Comparison of ENCODE assay signal across 33 cellular contexts in the genomic region with DNA sequence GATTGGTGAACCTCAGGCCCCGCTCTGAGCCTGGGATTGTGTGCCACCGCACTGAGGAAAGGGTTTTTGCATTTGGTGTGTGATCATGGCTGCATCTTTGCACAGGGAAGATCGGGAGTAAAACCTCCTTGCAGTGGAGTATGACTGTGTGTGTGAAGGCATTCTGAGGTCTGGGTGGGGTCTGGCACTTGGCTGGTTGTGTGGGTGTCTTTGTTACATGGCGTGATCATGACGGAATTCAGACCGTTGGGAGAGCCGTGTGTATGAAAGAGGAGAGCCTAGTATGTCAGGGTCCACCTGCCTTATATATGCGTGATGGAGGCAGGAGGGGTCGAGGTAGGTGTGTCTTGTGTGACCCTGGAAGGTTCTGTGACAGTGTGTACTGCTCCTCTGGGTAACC. TPM values are rescaled to one million over a fixed set of nuclear protein-coding genes. Genes with fewer than 3 reads are reported as not detected.
DNase-seq lines count a peak whose midpoint lies in the region; ATAC-seq, FAIRE-seq and TF ChIP-seq lines count a peak whose summit lies in the region.
"Had no signal": no experiment of that assay in that cellular context is flagged by ENCODE, and none has a peak within 500 bp of the region (broad histone marks: within the 10 kb centered on the region; RNA-seq: fewer than 3 reads in every experiment).

No MANE protein-coding gene starts in this region.

- WGBS in HepG2 (ENCODE audit: low lambda C conversion rate) = 6% methylated on average over 7 of the region's 9 CpGs
- 45% methylated on average over 7 of the region's 9 CpGs for WGBS in right lobe of liver (ENCODE audit: insufficient coverage, low coverage, low lambda C conversion rate, missing lambda C conversion rate)
- 32% methylated on average over 9 of the region's 9 CpGs for whole genome bisulfite sequencing in mammary epithelial cell (ENCODE audit: low coverage, missing lambda C conversion rate)

- peaks cover 50% of the 10 kb centered on the region for H3K27me3 Mint-ChIP-seq in neural progenitor cell (ENCODE audit: insufficient read depth, low read depth)

- no peak overlapping the region for H2AFZ ChIP-seq in HepG2 (ENCODE audit: low read length)
- peak overlapping the region; percentile 31 for H2AFZ ChIP-seq in mammary epithelial cell (ENCODE audit: low read depth, low read length)
- H2AFZ ChIP-seq in neural progenitor cell (replicated peaks) = no peak overlapping the region

- in situ Hi-C loops in HepG2 (cut with HindIII; ENCODE audit: extremely low pct_ligation_motif_present, low pct_unique_long_range_greater_than_20kb) (no loop called here), mammary epithelial cell (cut with MboI; ENCODE audit: low sequenced_read_pairs in 2 of 2) (no loop called here)

- BruUV-seq in HepG2 (replicated peaks; lab: Mats Ljungman, UMichigan) = no TSS peak
- no TSS peak for BruUV-seq in mammary epithelial cell (replicated peaks; lab: Mats Ljungman, UMichigan)

- H3K27ac Mint-ChIP-seq in neural progenitor cell = no peak overlapping the region
- H3K27ac Mint-ChIP-seq: activated B cell treated with CpG ODN at 0.5 μM for 24 hours; activated naive CD8-positive, alpha-beta T cell treated with anti-CD3 and anti-CD28 coated beads for 36 hours; activated T-cell treated with anti-CD3 and anti-CD28 coated beads, Interleukin-2, amount 50 U/mL, for 24 hours; CD4-positive, CD25-positive, alpha-beta regulatory T cell had no signal

- H3F3A ChIP-seq in neural progenitor cell (ENCODE audit: low read depth) = peaks cover 15% of the 10 kb centered on the region

- no peak for FAIRE-seq in HepG2 (lab: Jason Lieb, UNC)
- FAIRE-seq: colon, endothelial cell of umbilical vein, GM18507, GM19239 had no signal

- peak overlapping the region; percentile 14; the same call in 1 of the 2 replicates for H3K4me2 ChIP-seq in HepG2 (ENCODE audit: low read depth, low read length)
- peak overlapping the region; percentile 57 for H3K4me2 ChIP-seq in mammary epithelial cell (ENCODE audit: insufficient read depth, low read depth, low read length)
- H3K4me2 ChIP-seq in neural progenitor cell = no peak overlapping the region

- H3K4me1 Mint-ChIP-seq in neural progenitor cell = peaks cover 4% of the 10 kb centered on the region
- H3K4me1 Mint-ChIP-seq: activated naive CD8-positive, alpha-beta T cell treated with anti-CD3 and anti-CD28 coated beads for 36 hours had no signal

- no peak overlapping the region for H3K4me3 ChIP-seq in HepG2 (replicated peaks in 1 of 3; ENCODE audit: insufficient read depth in 1 of 3, low read depth in 2 of 3, low read length in 3 of 3)
- no peak overlapping the region for H3K4me3 ChIP-seq in right lobe of liver
- no peak overlapping the region for H3K4me3 ChIP-seq in mammary epithelial cell (replicated peaks in 1 of 3; ENCODE audit: insufficient read depth in 1 of 3, low read depth in 2 of 3, low read length in 3 of 3)
- no peak overlapping the region for H3K4me3 ChIP-seq in mucosa of descending colon
- H3K4me3 ChIP-seq in neural progenitor cell = no peak overlapping the region
- H3K4me3 ChIP-seq: cardiac muscle cell, skin epidermis, upper lobe of right lung had no signal

- H4K20me1 ChIP-seq in HepG2 (ENCODE audit: insufficient read depth, low read length) (no peaks in the 10 kb centered on the region), mammary epithelial cell (ENCODE audit: insufficient read depth, low read length) (no peaks in the 10 kb centered on the region), neural progenitor cell (ENCODE audit: low read depth) (no peaks in the 10 kb centered on the region)

- no peak overlapping the region for H3K9ac ChIP-seq in HepG2 (ENCODE audit: insufficient read depth, low read depth, low read length)
- no peak overlapping the region for H3K9ac ChIP-seq in mammary epithelial cell (ENCODE audit: insufficient read depth, low read length)
- no peak overlapping the region for H3K9ac ChIP-seq in neural progenitor cell

- H3K27me3 ChIP-seq in HepG2 (ENCODE audit: control insufficient read depth in 1 of 2, insufficient read depth in 2 of 2, low read length in 2 of 2) (peaks cover 2 to 34% of the 10 kb centered on the region in 2 experiments), right lobe of liver (no peaks in the 10 kb centered on the region), mammary epithelial cell (ENCODE audit: insufficient read depth, low read length) (no peaks in the 10 kb centered on the region), neural progenitor cell (peaks cover 57% of the 10 kb centered on the region)
- H3K27me3 ChIP-seq: Peyer's patch had no signal

- DNase-seq in HepG2 (ENCODE audit: low spot score) (no peak), right lobe of liver (no peak), mammary epithelial cell (no peak), mucosa of descending colon (no peak), AG08395 (ENCODE audit: low spot score) (no peak), neural progenitor cell (ENCODE audit: low spot score) (no peak), DMS79 (lab: John Stamatoyannopoulos, UW) (no peak), pons (ENCODE audit: low spot score) (no peak)
- DNase-seq: 8988T; activated B cell treated with CpG ODN at 0.5 μM for 24 hours; activated gamma-delta T cell; activated naive CD8-positive, alpha-beta T cell treated with anti-CD3 and anti-CD28 coated beads for 36 hours; activated T-cell treated with anti-CD3 and anti-CD28 coated beads, Interleukin-2, amount 50 U/mL, for 24 hours; anterior cingulate cortex; CD4-positive, CD25-positive, alpha-beta regulatory T cell; EL; Karpas-422; mesenchymal stem cell; naive thymus-derived CD4-positive, alpha-beta T cell; NCI-H1436 treated with DMSO at 0.1 percent for 48 hours; NCI-H345; nucleus accumbens; SIG-M5; stimulated activated naive CD4-positive, alpha-beta T cell; upper lobe of right lung had no signal

- no peak overlapping the region for H3K27ac ChIP-seq in HepG2 (ENCODE audit: extremely low read length, insufficient read depth, low read length)
- no peak overlapping the region for H3K27ac ChIP-seq in right lobe of liver
- H3K27ac ChIP-seq in mammary epithelial cell (ENCODE audit: insufficient read depth, low read depth, low read length) = no peak overlapping the region
- no peak overlapping the region for H3K27ac ChIP-seq in neural progenitor cell
- H3K27ac ChIP-seq: cardiac muscle cell, upper lobe of right lung had no signal

- no peak for TF ChIP-seq EP300 in HepG2 (IDR thresholded peaks at IDR 0.05; ENCODE audit: low read depth in 2 of 2, low read length in 2 of 2)
- TF ChIP-seq EP300 in HepG2 (CRISPR knock-in tag; IDR thresholded peaks at IDR 0.05; ENCODE audit: borderline replicate concordance) = no peak

- TF ChIP-seq CTCF in HepG2 (CRISPR knock-in tag; IDR thresholded peaks at IDR 0.05) = no peak
- TF ChIP-seq CTCF in right lobe of liver (IDR thresholded peaks at IDR 0.05) = no peak
- TF ChIP-seq CTCF in mammary epithelial cell (conservative IDR thresholded peaks at IDR 0.05 in 1 of 2, IDR thresholded peaks at IDR 0.05 in 1 of 2; ENCODE audit: extremely low read depth in 1 of 2, insufficient read depth in 1 of 2, low read depth in 1 of 2, low read length in 2 of 2) = no peak
- no peak for TF ChIP-seq CTCF in mucosa of descending colon (IDR thresholded peaks at IDR 0.05)
- no peak for TF ChIP-seq CTCF in neural progenitor cell (IDR thresholded peaks at IDR 0.05)

- peaks cover 10% of the 10 kb centered on the region for H3K36me3 Mint-ChIP-seq in neural progenitor cell

- intact Hi-C loops in HepG2 (cut with micrococcal nuclease; ENCODE audit: unreplicated experiment) (no loop called here), right lobe of liver (cut with DNase I) (loop anchor here in 1 of 2 donors (10.0 kb wide), 1 partner anchor 46 kb away; no protein-coding TSS in a partner anchor), mammary epithelial cell (cut with micrococcal nuclease) (no loop called here), mucosa of descending colon (cut with DNase I, micrococcal nuclease) (no loop called here)

- peaks cover 5% of the 10 kb centered on the region for H3K9me3 Mint-ChIP-seq in neural progenitor cell
- H3K9me3 Mint-ChIP-seq: activated B cell treated with CpG ODN at 0.5 μM for 24 hours had no signal

- no peak for TF ChIP-seq RAD21 in HepG2 (CRISPR knock-in tag; IDR thresholded peaks at IDR 0.05)

- TF ChIP-seq POLR2A in HepG2 (IDR thresholded peaks at IDR 0.05; ENCODE audit: insufficient read depth in 1 of 2, low read depth in 2 of 2, low read length in 2 of 2) (no peak), right lobe of liver (IDR thresholded peaks at IDR 0.05) (no peak)

- dilution Hi-C loops in mammary epithelial cell (cut with HindIII; ENCODE audit: low sequenced_read_pairs) = no loop called here

- H3K79me2 ChIP-seq in HepG2 (ENCODE audit: insufficient read depth, low read length) (no peaks in the 10 kb centered on the region), mammary epithelial cell (ENCODE audit: insufficient read depth, low read length) (no peaks in the 10 kb centered on the region), neural progenitor cell (ENCODE audit: low read depth) (no peaks in the 10 kb centered on the region)

- ATAC-seq in HepG2 (no peak; the same call in 2 of the 3 replicates), right lobe of liver (no peak), mucosa of descending colon (peak; percentile 1)
- ATAC-seq: left lobe of liver; naive thymus-derived CD4-positive, alpha-beta T cell; upper lobe of right lung had no signal

- peaks cover 8% of the 10 kb centered on the region for H3K9me3 ChIP-seq in HepG2 (ENCODE audit: low read length)
- no peaks in the 10 kb centered on the region for H3K9me3 ChIP-seq in right lobe of liver
- no peaks in the 10 kb centered on the region for H3K9me3 ChIP-seq in mammary epithelial cell (replicated peaks; ENCODE audit: insufficient read depth, low read length)
- no peaks in the 10 kb centered on the region for H3K9me3 ChIP-seq in mucosa of descending colon
- H3K9me3 ChIP-seq in neural progenitor cell (ENCODE audit: low read depth) = no peaks in the 10 kb centered on the region
- H3K9me3 ChIP-seq: upper lobe of right lung had no signal

- H3K4me1 ChIP-seq in HepG2 (ENCODE audit: insufficient read depth, low read length) = peaks cover 21% of the 10 kb centered on the region
- no peaks in the 10 kb centered on the region for H3K4me1 ChIP-seq in right lobe of liver
- peaks cover 17% of the 10 kb centered on the region for H3K4me1 ChIP-seq in mammary epithelial cell (ENCODE audit: insufficient read depth, low read length)
- H3K4me1 ChIP-seq in mucosa of descending colon (ENCODE audit: low read depth) = peaks cover 13% of the 10 kb centered on the region
- peaks cover 8% of the 10 kb centered on the region for H3K4me1 ChIP-seq in neural progenitor cell

- no peak overlapping the region for H3K4me3 Mint-ChIP-seq in neural progenitor cell
- H3K4me3 Mint-ChIP-seq: activated B cell treated with CpG ODN at 0.5 μM for 24 hours; activated naive CD8-positive, alpha-beta T cell treated with anti-CD3 and anti-CD28 coated beads for 36 hours; activated T-cell treated with anti-CD3 and anti-CD28 coated beads, Interleukin-2, amount 50 U/mL, for 24 hours; CD4-positive, CD25-positive, alpha-beta regulatory T cell; naive thymus-derived CD4-positive, alpha-beta T cell had no signal

- peaks cover 10 to 20% of the 10 kb centered on the region in 2 experiments for H3K36me3 ChIP-seq in HepG2 (replicated peaks in 1 of 2; ENCODE audit: control insufficient read depth in 1 of 2, insufficient read depth in 2 of 2, low read length in 2 of 2)
- peaks cover 0 to 9% (median 0%) of the 10 kb centered on the region in 4 donors for H3K36me3 ChIP-seq in right lobe of liver
- H3K36me3 ChIP-seq in mammary epithelial cell (ENCODE audit: insufficient read depth, low read length) = peaks cover 4% of the 10 kb centered on the region
- H3K36me3 ChIP-seq in mucosa of descending colon (ENCODE audit: low read depth) = no peaks in the 10 kb centered on the region
- no peaks in the 10 kb centered on the region for H3K36me3 ChIP-seq in neural progenitor cell

- POLR2A ChIA-PET in HepG2 (lab: Yijun Ruan, JAX) = no interaction called here

- CTCF ChIA-PET in HepG2 (lab: Yijun Ruan, JAX; ENCODE audit: low intra/inter-chr PET ratio, low total read pairs) (no interaction called here), mammary epithelial cell (lab: Charles Lee; ENCODE audit: low non-redundant PET) (no interaction called here)

RNA-seq across cellular contexts. Expression of a gene that starts 0.7 kb away (rescaled TPM):
- total RNA-seq in HepG2 (2016; rRNA removed; fragmentation: Illumina TruSeq; extraction: Trizol) = not detected in 2 replicates
- total RNA-seq in HepG2 (2016; cell fraction: cytosol; rRNA removed; fragmentation: Illumina TruSeq; extraction: Trizol; ENCODE audit: low read depth) = 0.10 TPM in 1 of 2 replicates, not detected in the other
- not detected in 2 replicates for total RNA-seq in HepG2 (2016; cell fraction: insoluble cytoplasmic fraction; rRNA removed; fragmentation: Illumina TruSeq; extraction: Trizol)
- not detected in 2 replicates for total RNA-seq in HepG2 (2016; cell fraction: membrane; rRNA removed; fragmentation: Illumina TruSeq; extraction: Trizol)
- total RNA-seq in HepG2 (2016; cell fraction: nucleus; rRNA removed; fragmentation: Illumina TruSeq; extraction: Trizol) = not detected in 2 replicates
- not detected in 2 replicates for polyA plus RNA-seq in HepG2 (2011; rRNA removed)
- polyA plus RNA-seq in HepG2 (2011; cell fraction: cytosol; rRNA removed) = not detected in 2 replicates
- polyA plus RNA-seq in HepG2 (2011; cell fraction: nucleus; rRNA removed) = 0.08 TPM in 1 of 2 replicates, not detected in the other
- not detected in 2 replicates for polyA plus RNA-seq in HepG2 (2012)
- polyA plus RNA-seq in HepG2 (2016; cell fraction: cytosol; fragmentation: Illumina TruSeq; extraction: Trizol; ENCODE audit: low read depth) = not detected in 2 replicates
- polyA plus RNA-seq in HepG2 (2016; cell fraction: insoluble cytoplasmic fraction; fragmentation: Illumina TruSeq; extraction: Trizol; ENCODE audit: low read depth) = not detected in 2 replicates
- not detected in 2 replicates for polyA plus RNA-seq in HepG2 (2016; cell fraction: membrane; fragmentation: Illumina TruSeq; extraction: Trizol; ENCODE audit: low read depth)
- not detected in 2 replicates for polyA plus RNA-seq in HepG2 (2016; cell fraction: nucleus; fragmentation: Illumina TruSeq; extraction: Trizol; ENCODE audit: insufficient read depth, low read depth)
- polyA minus RNA-seq in HepG2 (2011; rRNA and poly(A)+ RNA removed; ENCODE audit: low replicate concordance) = not detected in 2 replicates
- polyA minus RNA-seq in HepG2 (2011; cell fraction: cytosol; rRNA and poly(A)+ RNA removed) = not detected in 2 replicates
- polyA minus RNA-seq in HepG2 (2011; cell fraction: nucleus; rRNA and poly(A)+ RNA removed) = not detected in 2 replicates
- not detected for total RNA-seq in right lobe of liver
- total RNA-seq in mammary epithelial cell = under 1 TPM in 1 of 2 donors, not detected in 1; 0.50 TPM
- polyA plus RNA-seq in mammary epithelial cell = 0.12 TPM
- 1.5 TPM for polyA minus RNA-seq in mammary epithelial cell
- total RNA-seq in mucosa of descending colon = 100 to 1,000 TPM in 1 of 3 donors, 10 to 100 TPM in 2; 29.0 to 167 (median 32.2) TPM
- total RNA-seq in neural progenitor cell (ENCODE audit: low replicate concordance) = not detected in 2 replicates
- total RNA-seq: activated B cell treated with CpG ODN at 0.5 μM for 24 hours; activated naive CD8-positive, alpha-beta T cell treated with anti-CD3 and anti-CD28 coated beads for 36 hours; cardiac muscle cell; CD4-positive, CD25-positive, alpha-beta regulatory T cell; endothelial cell of umbilical vein; left lobe of liver; naive thymus-derived CD4-positive, alpha-beta T cell; upper lobe of right lung had no signal
- polyA plus RNA-seq: cardiac muscle cell; CD4-positive, CD25-positive, alpha-beta regulatory T cell; endothelial cell of umbilical vein; naive thymus-derived CD4-positive, alpha-beta T cell had no signal

RNA-seq across cellular contexts. Expression of a gene that starts 13.6 kb away (rescaled TPM):
- 51.5 and 57.7 TPM in 2 replicates for total RNA-seq in HepG2 (2016; rRNA removed; fragmentation: Illumina TruSeq; extraction: Trizol)
- 38.1 and 40.8 TPM in 2 replicates for total RNA-seq in HepG2 (2016; cell fraction: cytosol; rRNA removed; fragmentation: Illumina TruSeq; extraction: Trizol; ENCODE audit: low read depth)
- total RNA-seq in HepG2 (2016; cell fraction: insoluble cytoplasmic fraction; rRNA removed; fragmentation: Illumina TruSeq; extraction: Trizol) = 47.8 and 67.8 TPM in 2 replicates
- total RNA-seq in HepG2 (2016; cell fraction: membrane; rRNA removed; fragmentation: Illumina TruSeq; extraction: Trizol) = 42.5 and 45.5 TPM in 2 replicates
- 20.5 and 30.0 TPM in 2 replicates for total RNA-seq in HepG2 (2016; cell fraction: nucleus; rRNA removed; fragmentation: Illumina TruSeq; extraction: Trizol)
- polyA plus RNA-seq in HepG2 (2011; rRNA removed) = 59.4 and 67.5 TPM in 2 replicates
- polyA plus RNA-seq in HepG2 (2011; cell fraction: cytosol; rRNA removed) = 53.8 and 70.0 TPM in 2 replicates
- polyA plus RNA-seq in HepG2 (2011; cell fraction: nucleus; rRNA removed) = 42.4 and 59.2 TPM in 2 replicates
- polyA plus RNA-seq in HepG2 (2012) = 26.3 and 37.0 TPM in 2 replicates
- 38.9 and 39.2 TPM in 2 replicates for polyA plus RNA-seq in HepG2 (2016; cell fraction: cytosol; fragmentation: Illumina TruSeq; extraction: Trizol; ENCODE audit: low read depth)
- 52.9 and 54.2 TPM in 2 replicates for polyA plus RNA-seq in HepG2 (2016; cell fraction: insoluble cytoplasmic fraction; fragmentation: Illumina TruSeq; extraction: Trizol; ENCODE audit: low read depth)
- polyA plus RNA-seq in HepG2 (2016; cell fraction: membrane; fragmentation: Illumina TruSeq; extraction: Trizol; ENCODE audit: low read depth) = 39.6 and 39.8 TPM in 2 replicates
- polyA plus RNA-seq in HepG2 (2016; cell fraction: nucleus; fragmentation: Illumina TruSeq; extraction: Trizol; ENCODE audit: insufficient read depth, low read depth) = 50.5 and 50.9 TPM in 2 replicates
- 45.5 and 170 TPM in 2 replicates for polyA minus RNA-seq in HepG2 (2011; rRNA and poly(A)+ RNA removed; ENCODE audit: low replicate concordance)
- polyA minus RNA-seq in HepG2 (2011; cell fraction: cytosol; rRNA and poly(A)+ RNA removed) = 15.5 and 16.4 TPM in 2 replicates
- polyA minus RNA-seq in HepG2 (2011; cell fraction: nucleus; rRNA and poly(A)+ RNA removed) = 11.2 and 13.4 TPM in 2 replicates
- total RNA-seq in right lobe of liver = 10 to 100 TPM; 22.3 to 35.8 (median 25.8) TPM
- total RNA-seq in mammary epithelial cell = 10 to 100 TPM; 64.3 to 74.5 TPM
- polyA plus RNA-seq in mammary epithelial cell = 153 TPM
- 96.3 TPM for polyA minus RNA-seq in mammary epithelial cell
- total RNA-seq in mucosa of descending colon = 10 to 100 TPM; 44.8 to 70.5 (median 50.0) TPM
- 62.9 and 99.6 TPM in 2 replicates for total RNA-seq in neural progenitor cell (ENCODE audit: low replicate concordance)

RNA-seq across cellular contexts. Expression of a gene that starts 16.4 kb away (rescaled TPM):
- total RNA-seq in HepG2 (2016; rRNA removed; fragmentation: Illumina TruSeq; extraction: Trizol) (159 and 179 TPM in 2 replicates), right lobe of liver (100 to 1,000 TPM in 4 of 6 experiments, 10 to 100 TPM in 2; 69.8 to 244 (median 106) TPM), mammary epithelial cell (100 to 1,000 TPM; 102 to 138 TPM), mucosa of descending colon (100 to 1,000 TPM; 122 to 164 (median 146) TPM), neural progenitor cell (ENCODE audit: low replicate concordance) (105 and 194 TPM in 2 replicates)
- 156 and 157 TPM in 2 replicates for total RNA-seq in HepG2 (2016; cell fraction: cytosol; rRNA removed; fragmentation: Illumina TruSeq; extraction: Trizol; ENCODE audit: low read depth)
- total RNA-seq in HepG2 (2016; cell fraction: insoluble cytoplasmic fraction; rRNA removed; fragmentation: Illumina TruSeq; extraction: Trizol) = 154 and 178 TPM in 2 replicates
- total RNA-seq in HepG2 (2016; cell fraction: membrane; rRNA removed; fragmentation: Illumina TruSeq; extraction: Trizol) = 185 and 199 TPM in 2 replicates
- 62.7 and 73.8 TPM in 2 replicates for total RNA-seq in HepG2 (2016; cell fraction: nucleus; rRNA removed; fragmentation: Illumina TruSeq; extraction: Trizol)
- polyA plus RNA-seq in HepG2 (2011; rRNA removed) (160 and 166 TPM in 2 replicates), mammary epithelial cell (170 TPM)
- polyA plus RNA-seq in HepG2 (2011; cell fraction: cytosol; rRNA removed) = 192 and 223 TPM in 2 replicates
- polyA plus RNA-seq in HepG2 (2011; cell fraction: nucleus; rRNA removed) = 109 and 112 TPM in 2 replicates
- 136 and 148 TPM in 2 replicates for polyA plus RNA-seq in HepG2 (2012)
- polyA plus RNA-seq in HepG2 (2016; cell fraction: cytosol; fragmentation: Illumina TruSeq; extraction: Trizol; ENCODE audit: low read depth) = 176 and 190 TPM in 2 replicates
- polyA plus RNA-seq in HepG2 (2016; cell fraction: insoluble cytoplasmic fraction; fragmentation: Illumina TruSeq; extraction: Trizol; ENCODE audit: low read depth) = 222 and 228 TPM in 2 replicates
- polyA plus RNA-seq in HepG2 (2016; cell fraction: membrane; fragmentation: Illumina TruSeq; extraction: Trizol; ENCODE audit: low read depth) = 221 and 223 TPM in 2 replicates
- 208 and 213 TPM in 2 replicates for polyA plus RNA-seq in HepG2 (2016; cell fraction: nucleus; fragmentation: Illumina TruSeq; extraction: Trizol; ENCODE audit: insufficient read depth, low read depth)
- 41.5 and 65.9 TPM in 2 replicates for polyA minus RNA-seq in HepG2 (2011; rRNA and poly(A)+ RNA removed; ENCODE audit: low replicate concordance)
- 36.6 and 38.7 TPM in 2 replicates for polyA minus RNA-seq in HepG2 (2011; cell fraction: cytosol; rRNA and poly(A)+ RNA removed)
- 22.7 and 23.7 TPM in 2 replicates for polyA minus RNA-seq in HepG2 (2011; cell fraction: nucleus; rRNA and poly(A)+ RNA removed)
- 88.9 TPM for polyA minus RNA-seq in mammary epithelial cell

RNA-seq across cellular contexts. Expression of a gene that starts 24.5 kb away (rescaled TPM):
- total RNA-seq in HepG2 (2016; rRNA removed; fragmentation: Illumina TruSeq; extraction: Trizol) (7.3 and 12.9 TPM in 2 replicates), right lobe of liver (10 to 100 TPM; 16.6 to 34.5 (median 17.6) TPM), mammary epithelial cell (10 to 100 TPM; 32.3 to 63.6 TPM), mucosa of descending colon (10 to 100 TPM; 52.2 to 91.9 (median 69.0) TPM), neural progenitor cell (ENCODE audit: low replicate concordance) (14.3 and 25.1 TPM in 2 replicates)
- total RNA-seq in HepG2 (2016; cell fraction: cytosol; rRNA removed; fragmentation: Illumina TruSeq; extraction: Trizol; ENCODE audit: low read depth) = 3.3 and 3.6 TPM in 2 replicates
- 6.4 and 13.9 TPM in 2 replicates for total RNA-seq in HepG2 (2016; cell fraction: insoluble cytoplasmic fraction; rRNA removed; fragmentation: Illumina TruSeq; extraction: Trizol)
- 2.8 and 3.5 TPM in 2 replicates for total RNA-seq in HepG2 (2016; cell fraction: membrane; rRNA removed; fragmentation: Illumina TruSeq; extraction: Trizol)
- 11.6 and 14.2 TPM in 2 replicates for total RNA-seq in HepG2 (2016; cell fraction: nucleus; rRNA removed; fragmentation: Illumina TruSeq; extraction: Trizol)
- polyA plus RNA-seq in HepG2 (2011; rRNA removed) (9.2 and 11.1 TPM in 2 replicates), mammary epithelial cell (21.3 TPM)
- polyA plus RNA-seq in HepG2 (2011; cell fraction: cytosol; rRNA removed) = 4.3 and 4.7 TPM in 2 replicates
- polyA plus RNA-seq in HepG2 (2011; cell fraction: nucleus; rRNA removed) = 77.7 and 77.9 TPM in 2 replicates
- polyA plus RNA-seq in HepG2 (2012) = 15.8 and 16.0 TPM in 2 replicates
- 0.83 and 0.93 TPM in 2 replicates for polyA plus RNA-seq in HepG2 (2016; cell fraction: cytosol; fragmentation: Illumina TruSeq; extraction: Trizol; ENCODE audit: low read depth)
- polyA plus RNA-seq in HepG2 (2016; cell fraction: insoluble cytoplasmic fraction; fragmentation: Illumina TruSeq; extraction: Trizol; ENCODE audit: low read depth) = 5.4 and 6.8 TPM in 2 replicates
- 1.6 and 1.7 TPM in 2 replicates for polyA plus RNA-seq in HepG2 (2016; cell fraction: membrane; fragmentation: Illumina TruSeq; extraction: Trizol; ENCODE audit: low read depth)
- 55.0 and 69.3 TPM in 2 replicates for polyA plus RNA-seq in HepG2 (2016; cell fraction: nucleus; fragmentation: Illumina TruSeq; extraction: Trizol; ENCODE audit: insufficient read depth, low read depth)
- 6.5 and 15.0 TPM in 2 replicates for polyA minus RNA-seq in HepG2 (2011; rRNA and poly(A)+ RNA removed; ENCODE audit: low replicate concordance)
- 3.4 and 5.3 TPM in 2 replicates for polyA minus RNA-seq in HepG2 (2011; cell fraction: cytosol; rRNA and poly(A)+ RNA removed)
- 13.1 and 15.0 TPM in 2 replicates for polyA minus RNA-seq in HepG2 (2011; cell fraction: nucleus; rRNA and poly(A)+ RNA removed)
- 5.7 TPM for polyA minus RNA-seq in mammary epithelial cell

RNA-seq across cellular contexts. Expression of a gene that starts 27.1 kb away (rescaled TPM):
- total RNA-seq in HepG2 (2016; rRNA removed; fragmentation: Illumina TruSeq; extraction: Trizol) = 31.7 and 33.6 TPM in 2 replicates
- total RNA-seq in HepG2 (2016; cell fraction: cytosol; rRNA removed; fragmentation: Illumina TruSeq; extraction: Trizol; ENCODE audit: low read depth) = 8.0 and 12.5 TPM in 2 replicates
- 25.3 and 38.9 TPM in 2 replicates for total RNA-seq in HepG2 (2016; cell fraction: insoluble cytoplasmic fraction; rRNA removed; fragmentation: Illumina TruSeq; extraction: Trizol)
- 11.9 and 12.3 TPM in 2 replicates for total RNA-seq in HepG2 (2016; cell fraction: membrane; rRNA removed; fragmentation: Illumina TruSeq; extraction: Trizol)
- 61.9 and 64.9 TPM in 2 replicates for total RNA-seq in HepG2 (2016; cell fraction: nucleus; rRNA removed; fragmentation: Illumina TruSeq; extraction: Trizol)
- 61.0 and 76.1 TPM in 2 replicates for polyA plus RNA-seq in HepG2 (2011; rRNA removed)
- 38.5 and 42.9 TPM in 2 replicates for polyA plus RNA-seq in HepG2 (2011; cell fraction: cytosol; rRNA removed)
- polyA plus RNA-seq in HepG2 (2011; cell fraction: nucleus; rRNA removed) = 224 and 272 TPM in 2 replicates
- 28.4 and 35.1 TPM in 2 replicates for polyA plus RNA-seq in HepG2 (2012)
- polyA plus RNA-seq in HepG2 (2016; cell fraction: cytosol; fragmentation: Illumina TruSeq; extraction: Trizol; ENCODE audit: low read depth) = 2.2 and 2.4 TPM in 2 replicates
- 21.0 and 28.3 TPM in 2 replicates for polyA plus RNA-seq in HepG2 (2016; cell fraction: insoluble cytoplasmic fraction; fragmentation: Illumina TruSeq; extraction: Trizol; ENCODE audit: low read depth)
- polyA plus RNA-seq in HepG2 (2016; cell fraction: membrane; fragmentation: Illumina TruSeq; extraction: Trizol; ENCODE audit: low read depth) = 6.6 and 7.3 TPM in 2 replicates
- polyA plus RNA-seq in HepG2 (2016; cell fraction: nucleus; fragmentation: Illumina TruSeq; extraction: Trizol; ENCODE audit: insufficient read depth, low read depth) = 143 and 147 TPM in 2 replicates
- polyA minus RNA-seq in HepG2 (2011; rRNA and poly(A)+ RNA removed; ENCODE audit: low replicate concordance) = 198 and 267 TPM in 2 replicates
- 42.5 and 44.2 TPM in 2 replicates for polyA minus RNA-seq in HepG2 (2011; cell fraction: cytosol; rRNA and poly(A)+ RNA removed)
- polyA minus RNA-seq in HepG2 (2011; cell fraction: nucleus; rRNA and poly(A)+ RNA removed) = 77.4 and 98.6 TPM in 2 replicates
- 10 to 100 TPM; 14.8 to 28.7 (median 19.6) TPM for total RNA-seq in right lobe of liver
- total RNA-seq in mammary epithelial cell = 100 to 1,000 TPM in 1 of 2 donors, 10 to 100 TPM in 1; 73.0 to 104 TPM
- 118 TPM for polyA plus RNA-seq in mammary epithelial cell
- polyA minus RNA-seq in mammary epithelial cell = 185 TPM
- 10 to 100 TPM; 48.9 to 73.3 (median 66.9) TPM for total RNA-seq in mucosa of descending colon
- 58.1 and 87.4 TPM in 2 replicates for total RNA-seq in neural progenitor cell (ENCODE audit: low replicate concordance)

Comparison
In these comparisons a context has a peak if more than half of its experiments do, and no peak if none do; other contexts are left out.
1. RNA of a gene that starts 0.7 kb away (total RNA-seq): 29.0 to 167 TPM in mucosa of descending colon; 0.50 TPM in mammary epithelial cell, 0.10 TPM in HepG2, not detected in right lobe of liver and not detected in neural progenitor cell; every median in the first group is over 10 times any median in the second.